ENCODE assay signal across 10 cellular contexts in the genomic region with DNA sequence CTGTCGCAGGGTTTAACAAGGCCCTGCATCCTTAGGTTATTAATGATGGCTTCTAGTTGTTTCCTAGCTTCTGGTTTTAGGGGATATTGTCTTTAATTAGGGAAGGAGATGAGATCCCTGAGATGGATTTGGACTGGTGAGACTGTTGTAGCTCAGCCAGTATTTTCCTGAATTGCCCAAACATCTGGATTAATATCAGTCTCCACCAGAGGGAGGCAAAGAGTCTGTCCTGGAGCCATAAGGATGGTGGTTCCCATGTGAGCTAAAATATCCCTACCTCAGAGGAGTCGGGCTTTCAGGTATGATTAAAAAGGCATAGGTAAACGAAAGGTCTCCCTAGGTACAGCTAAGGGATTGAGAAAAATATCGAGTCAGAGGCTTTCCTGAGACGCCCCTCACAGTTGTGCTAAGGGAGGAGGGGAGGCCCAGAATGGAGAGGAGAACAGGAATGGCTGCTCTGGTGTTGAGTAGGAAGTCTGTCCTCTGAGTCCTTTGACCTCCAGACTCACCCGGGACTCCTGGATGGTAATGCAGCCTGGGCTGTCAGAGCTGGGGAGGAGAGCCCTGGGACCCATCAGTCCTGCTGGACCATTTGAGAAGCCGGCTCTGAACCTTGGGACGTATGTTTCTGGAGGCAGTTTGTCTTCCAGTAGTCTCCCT. TPM values are rescaled to one million over a fixed set of nuclear protein-coding genes. Genes with fewer than 3 reads are reported as not detected.
DNase-seq lines count a peak whose midpoint lies in the region; ATAC-seq and TF ChIP-seq lines count a peak whose summit lies in the region.
"Not testable (repeated sequence)": the region's sequence is repeated elsewhere in the genome, so short reads cannot be mapped to it uniquely, and the experiment has no call there.
"Had no signal": no experiment of that assay in that cellular context is flagged by ENCODE, and none has a peak within 500 bp of the region (broad histone marks: within the 10 kb centered on the region; RNA-seq: fewer than 3 reads in every experiment).

No MANE protein-coding gene starts in this region.

- H3K4me1 Mint-ChIP-seq in activated CD8-positive, alpha-beta memory T cell treated with anti-CD3 and anti-CD28 coated beads, Interleukin-2, amount 10 ng/mL, durations not matched to agents 7 days and 5 days; naive thymus-derived CD4-positive, alpha-beta T cell: not testable (repeated sequence)

- POLR2A ChIA-PET in Panc1 (lab: Charles Lee); naive thymus-derived CD4-positive, alpha-beta T cell (lab: Charles Lee): not testable (repeated sequence)

- not testable (repeated sequence) for H3K9me3 Mint-ChIP-seq in activated CD8-positive, alpha-beta memory T cell treated with anti-CD3 and anti-CD28 coated beads, Interleukin-2, amount 10 ng/mL, durations not matched to agents 7 days and 5 days (ENCODE audit: low read depth); naive thymus-derived CD4-positive, alpha-beta T cell

- not testable (repeated sequence) for H3K27me3 Mint-ChIP-seq in activated CD8-positive, alpha-beta memory T cell treated with anti-CD3 and anti-CD28 coated beads, Interleukin-2, amount 10 ng/mL, durations not matched to agents 7 days and 5 days; naive thymus-derived CD4-positive, alpha-beta T cell

- BruUV-seq in Panc1 (replicated peaks; lab: Mats Ljungman, UMichigan) = not testable (repeated sequence)

- WGBS in body of pancreas, 2 donors = no CpG with 5 or more reads among the region's 8 CpGs

- in situ Hi-C loops in Panc1 (cut with HindIII; ENCODE audit: low pct_unique_long_range_greater_than_20kb, low sequenced_read_pairs) = not testable (repeated sequence)

- not testable (repeated sequence) for H3K27ac ChIP-seq in Panc1 (ENCODE audit: low read length); body of pancreas; left lung; naive thymus-derived CD4-positive, alpha-beta T cell (ENCODE audit: low read depth, low read length); upper lobe of right lung

- ATAC-seq in HG02759 (IDR thresholded peaks at IDR 0.05; ENCODE audit: unreplicated experiment) = peak; percentile 49
- ATAC-seq in Panc1 = peak; percentile 88
- ATAC-seq in activated CD8-positive, alpha-beta memory T cell treated with anti-CD3 and anti-CD28 coated beads, Interleukin-2, amount 10 ng/mL, durations not matched to agents 7 days and 5 days = peak; percentile 33
- ATAC-seq in body of pancreas = peak; percentile 71
- ATAC-seq in Right ventricle myocardium superior (ENCODE audit: poor library complexity) = peak; percentile 48
- peak; percentile 75 for ATAC-seq in left lung
- ATAC-seq in naive thymus-derived CD4-positive, alpha-beta T cell = peak; percentile 52
- peak; percentile 69 for ATAC-seq in upper lobe of right lung

- CTCF ChIA-PET in Panc1 (lab: Charles Lee); activated CD8-positive, alpha-beta memory T cell treated with anti-CD3 and anti-CD28 coated beads, Interleukin-2, amount 10 ng/mL, durations not matched to agents 7 days and 5 days (lab: Charles Lee); naive thymus-derived CD4-positive, alpha-beta T cell (lab: Charles Lee): not testable (repeated sequence)

- intact Hi-C loops in Panc1 (cut with micrococcal nuclease; ENCODE audit: unreplicated experiment); body of pancreas (cut with DNase I); Right ventricle myocardium superior (cut with DNase I); left lung (cut with DNase I); naive thymus-derived CD4-positive, alpha-beta T cell (cut with micrococcal nuclease); upper lobe of right lung (cut with DNase I): not testable (repeated sequence)

- not testable (repeated sequence) for H3K4me3 Mint-ChIP-seq in activated CD8-positive, alpha-beta memory T cell treated with anti-CD3 and anti-CD28 coated beads, Interleukin-2, amount 10 ng/mL, durations not matched to agents 7 days and 5 days; naive thymus-derived CD4-positive, alpha-beta T cell

- not testable (repeated sequence) for TF ChIP-seq CTCF in Panc1 (IDR thresholded peaks at IDR 0.05); body of pancreas (IDR thresholded peaks at IDR 0.05); left lung (IDR thresholded peaks at IDR 0.05); upper lobe of right lung (IDR thresholded peaks at IDR 0.05)

- H3K36me3 Mint-ChIP-seq in activated CD8-positive, alpha-beta memory T cell treated with anti-CD3 and anti-CD28 coated beads, Interleukin-2, amount 10 ng/mL, durations not matched to agents 7 days and 5 days; naive thymus-derived CD4-positive, alpha-beta T cell: not testable (repeated sequence)

- H3K4me1 ChIP-seq in Panc1 (ENCODE audit: control insufficient read depth, insufficient read depth, low read length); body of pancreas; left lung; naive thymus-derived CD4-positive, alpha-beta T cell (ENCODE audit: control insufficient read depth in 2 of 2, insufficient read depth in 2 of 2, low read length in 2 of 2); upper lobe of right lung: not testable (repeated sequence)

- H3K4me3 ChIP-seq in Panc1 (ENCODE audit: low read depth in 2 of 2, low read length in 2 of 2); body of pancreas; left lung; naive thymus-derived CD4-positive, alpha-beta T cell (ENCODE audit: low read length); upper lobe of right lung: not testable (repeated sequence)

- TF ChIP-seq POLR2A in body of pancreas (IDR thresholded peaks at IDR 0.05) = not testable (repeated sequence)

- not testable (repeated sequence) for H3K27ac Mint-ChIP-seq in activated CD8-positive, alpha-beta memory T cell treated with anti-CD3 and anti-CD28 coated beads, Interleukin-2, amount 10 ng/mL, durations not matched to agents 7 days and 5 days; naive thymus-derived CD4-positive, alpha-beta T cell

- H3K27me3 ChIP-seq in Panc1 (ENCODE audit: control insufficient read depth, insufficient read depth, low read length); body of pancreas; left lung; naive thymus-derived CD4-positive, alpha-beta T cell (ENCODE audit: control insufficient read depth in 2 of 2, insufficient read depth in 2 of 2, low read length in 2 of 2); upper lobe of right lung: not testable (repeated sequence)

- not testable (repeated sequence) for DNase-seq in Panc1 (ENCODE audit: low read depth, low spot score); activated CD8-positive, alpha-beta memory T cell treated with anti-CD3 and anti-CD28 coated beads, Interleukin-2, amount 10 ng/mL, durations not matched to agents 7 days and 5 days; body of pancreas; Right ventricle myocardium superior; left lung; naive thymus-derived CD4-positive, alpha-beta T cell; upper lobe of right lung

- not testable (repeated sequence) for H3K36me3 ChIP-seq in Panc1 (ENCODE audit: control insufficient read depth, insufficient read depth, low read length); body of pancreas (replicated peaks in 1 of 2; ENCODE audit: insufficient read depth in 1 of 2, low read depth in 2 of 2); left lung; naive thymus-derived CD4-positive, alpha-beta T cell (ENCODE audit: control insufficient read depth in 2 of 3, insufficient read depth in 3 of 3, low read length in 3 of 3); upper lobe of right lung

- H3K9me3 ChIP-seq in Panc1 (ENCODE audit: control insufficient read depth, insufficient read depth, low read depth, low read length); body of pancreas; left lung; naive thymus-derived CD4-positive, alpha-beta T cell (ENCODE audit: control insufficient read depth in 2 of 3, low read length in 3 of 3); upper lobe of right lung: not testable (repeated sequence)

RNA-seq across cellular contexts. Expression of a gene that starts 19.8 kb away (rescaled TPM):
- total RNA-seq in Panc1 (2021; ENCODE audit: unreplicated experiment) = not detected
- polyA plus RNA-seq in Panc1 (2012; ENCODE audit: insufficient read length) = not detected
- total RNA-seq in activated CD8-positive, alpha-beta memory T cell treated with anti-CD3 and anti-CD28 coated beads, Interleukin-2, amount 10 ng/mL, durations not matched to agents 7 days and 5 days = 1 to 10 TPM in 1 of 2 experiments, under 1 TPM in 1; 0.85 to 2.7 TPM
- 1 to 10 TPM in 1 of 2 donors, not detected in 1; 1.8 TPM for total RNA-seq in body of pancreas
- total RNA-seq in Right ventricle myocardium superior = 1.4 TPM
- 1 to 10 TPM; 1.2 to 4.4 TPM for total RNA-seq in left lung
- total RNA-seq in naive thymus-derived CD4-positive, alpha-beta T cell = 1 to 10 TPM; 4.2 to 6.5 (median 4.9) TPM
- polyA plus RNA-seq in naive thymus-derived CD4-positive, alpha-beta T cell = under 1 TPM; 0.18 to 0.37 TPM
- total RNA-seq in upper lobe of right lung = 2.4 TPM
- total RNA-seq: H1 had no signal
- polyA plus RNA-seq: CD14-positive monocyte had no signal

Comparison
In these comparisons a context has a peak if more than half of its experiments do, and no peak if none do; other contexts are left out.
1. ATAC-seq: peak in every context shown above with its lines; median percentile 88 in Panc1; 75 in left lung; 71 in body of pancreas; 69 in upper lobe of right lung; 52 in naive thymus-derived CD4-positive, alpha-beta T cell; 49 in HG02759; 48 in Right ventricle myocardium superior; 33 in activated CD8-positive, alpha-beta memory T cell treated with anti-CD3 and anti-CD28 coated beads, Interleukin-2, amount 10 ng/mL, durations not matched to agents 7 days and 5 days.